Comparison of ENCODE assay signal across 12 cellular contexts in genomic region chr3:38739396-38739689, GRCh38.
"Had no signal": no experiment of that assay in that cellular context is flagged by ENCODE, and none has a peak within 500 bp of the region (broad histone marks: within the 10 kb centered on the region; RNA-seq: fewer than 3 reads in every experiment).

No MANE protein-coding gene starts in this region.

- H3K27me3 Mint-ChIP-seq: dendritic cell treated with granulocyte-macrophage colony-stimulating factor and Interleukin-4, amounts not matched to agents 40 ng/mL and 50 ng/mL, for 4 days had no signal

- H3K4me3 Mint-ChIP-seq: dendritic cell treated with granulocyte-macrophage colony-stimulating factor and Interleukin-4, amounts not matched to agents 40 ng/mL and 50 ng/mL, for 4 days; naive thymus-derived CD4-positive, alpha-beta T cell; nephron progenitor cell; stimulated activated memory B cell treated with anti-CD40 and anti-IgM and Interleukin-4, amounts not matched to agents 10 μg/mL and 1 μg/mL and 100 μg/mL, for 72 hours; stimulated activated naive CD8-positive, alpha-beta T cell treated with anti-CD3 and anti-CD28 coated beads, Interleukin-15, Interleukin-2, amounts not matched to agents 100 ng/mL and 50 ng/mL, for 24 hours had no signal

- DNase-seq: heart left ventricle; hippocampal formation; naive thymus-derived CD4-positive, alpha-beta T cell; psoas muscle; right lobe of liver; stimulated activated CD4-positive, alpha-beta T cell treated with anti-CD3 and anti-CD28 coated beads, Interleukin-4, amount 100 ng/mL, for 24 hours; upper lobe of left lung; uterus had no signal

- H3K36me3 Mint-ChIP-seq: naive thymus-derived CD4-positive, alpha-beta T cell; stimulated activated memory B cell treated with anti-CD40 and anti-IgM and Interleukin-4, amounts not matched to agents 10 μg/mL and 1 μg/mL and 100 μg/mL, for 72 hours had no signal

- ATAC-seq: naive thymus-derived CD4-positive, alpha-beta T cell; psoas muscle; right lobe of liver; stimulated activated memory B cell treated with anti-CD40 and anti-IgM and Interleukin-4, amounts not matched to agents 10 μg/mL and 1 μg/mL and 100 μg/mL, for 72 hours had no signal

- H3K9me3 Mint-ChIP-seq: dendritic cell treated with granulocyte-macrophage colony-stimulating factor and Interleukin-4, amounts not matched to agents 40 ng/mL and 50 ng/mL, for 4 days; stimulated activated memory B cell treated with anti-CD40 and anti-IgM and Interleukin-4, amounts not matched to agents 10 μg/mL and 1 μg/mL and 100 μg/mL, for 72 hours; stimulated activated naive CD8-positive, alpha-beta T cell treated with anti-CD3 and anti-CD28 coated beads, Interleukin-15, Interleukin-2, amounts not matched to agents 100 ng/mL and 50 ng/mL, for 24 hours had no signal

- H3K4me1 Mint-ChIP-seq: stimulated activated memory B cell treated with anti-CD40 and anti-IgM and Interleukin-4, amounts not matched to agents 10 μg/mL and 1 μg/mL and 100 μg/mL, for 72 hours had no signal

- H3K27ac Mint-ChIP-seq: dendritic cell treated with granulocyte-macrophage colony-stimulating factor and Interleukin-4, amounts not matched to agents 40 ng/mL and 50 ng/mL, for 4 days; naive thymus-derived CD4-positive, alpha-beta T cell; nephron progenitor cell; stimulated activated memory B cell treated with anti-CD40 and anti-IgM and Interleukin-4, amounts not matched to agents 10 μg/mL and 1 μg/mL and 100 μg/mL, for 72 hours; stimulated activated naive CD8-positive, alpha-beta T cell treated with anti-CD3 and anti-CD28 coated beads, Interleukin-15, Interleukin-2, amounts not matched to agents 100 ng/mL and 50 ng/mL, for 24 hours had no signal
